Comparison of ENCODE assay signal across 1 cellular context in genomic region chr15:77547801-77548607, GRCh38.
TF ChIP-seq lines count a peak whose summit lies in the region.

No MANE protein-coding gene starts in this region.

TF ChIP-seq in H1, 55 proteins besides CTCF, POLR2A, EP300 and RAD21 (continued from another document):
- TF ChIP-seq ATF3 (IDR thresholded peaks at IDR 0.05; ENCODE audit: insufficient read depth, low read depth, low read length), result no peak
